ENCODE assay signal across 8 cellular contexts in genomic region chr3:153138267-153139210, GRCh38. TPM values are rescaled to one million over a fixed set of nuclear protein-coding genes. Genes with fewer than 3 reads are reported as not detected.
DNase-seq lines count a peak whose midpoint lies in the region; ATAC-seq, FAIRE-seq and TF ChIP-seq lines count a peak whose summit lies in the region.

No MANE protein-coding gene starts in this region.

- H3K4me3 ChIP-seq in fibroblast of villous mesenchyme (ENCODE audit: low read depth, low read length) (no peak overlapping the region), small intestine (ENCODE audit: low read depth in 1 of 2, low read length in 2 of 2) (no peak overlapping the region), neural progenitor cell (no peak overlapping the region)

- H3F3A ChIP-seq in neural progenitor cell (ENCODE audit: low read depth), result no peaks in the 10 kb centered on the region

- FAIRE-seq in small intestine (lab: Jason Lieb, UNC), result no peak

- H3K4me3 Mint-ChIP-seq in activated CD4-positive, alpha-beta T cell treated with anti-CD3 and anti-CD28 coated beads, Interleukin-2, amount 10 ng/mL, durations not matched to agents 24 days and 14 days, result peak overlapping the region; percentile 25
- H3K4me3 Mint-ChIP-seq in neural progenitor cell, result no peak overlapping the region

- H3K36me3 ChIP-seq in small intestine (ENCODE audit: control insufficient read depth in 2 of 2, insufficient read depth in 2 of 2, low read length in 2 of 2) (no peaks in the 10 kb centered on the region), neural progenitor cell (no peaks in the 10 kb centered on the region)

- no peaks in the 10 kb centered on the region for H3K27me3 ChIP-seq in small intestine (ENCODE audit: control insufficient read depth in 2 of 2, insufficient read depth in 2 of 2, low read length in 2 of 2)
- no peaks in the 10 kb centered on the region for H3K27me3 ChIP-seq in neural progenitor cell

- no peaks in the 10 kb centered on the region for H3K9me3 ChIP-seq in small intestine (ENCODE audit: control insufficient read depth, low read depth)
- H3K9me3 ChIP-seq in neural progenitor cell (ENCODE audit: low read depth), result no peaks in the 10 kb centered on the region

- H3K4me1 Mint-ChIP-seq in activated CD4-positive, alpha-beta T cell treated with anti-CD3 and anti-CD28 coated beads, Interleukin-2, amount 10 ng/mL, durations not matched to agents 24 days and 14 days, result peaks cover 24% of the 10 kb centered on the region
- H3K4me1 Mint-ChIP-seq in neural progenitor cell, result no peaks in the 10 kb centered on the region

- in situ Hi-C loops in Caki2 (cut with HindIII; ENCODE audit: low pct_unique_long_range_greater_than_20kb, low sequenced_read_pairs), result no loop called here

- H3K36me3 Mint-ChIP-seq in activated CD4-positive, alpha-beta T cell treated with anti-CD3 and anti-CD28 coated beads, Interleukin-2, amount 10 ng/mL, durations not matched to agents 24 days and 14 days (ENCODE audit: low read depth), result no peaks in the 10 kb centered on the region
- H3K36me3 Mint-ChIP-seq in neural progenitor cell, result no peaks in the 10 kb centered on the region

- peaks cover 3% of the 10 kb centered on the region for H3K27me3 Mint-ChIP-seq in activated CD4-positive, alpha-beta T cell treated with anti-CD3 and anti-CD28 coated beads, Interleukin-2, amount 10 ng/mL, durations not matched to agents 24 days and 14 days
- H3K27me3 Mint-ChIP-seq in neural progenitor cell (ENCODE audit: insufficient read depth, low read depth), result no peaks in the 10 kb centered on the region

- peak overlapping the region; percentile 76 for H3K27ac Mint-ChIP-seq in activated CD4-positive, alpha-beta T cell treated with anti-CD3 and anti-CD28 coated beads, Interleukin-2, amount 10 ng/mL, durations not matched to agents 24 days and 14 days
- no peak overlapping the region for H3K27ac Mint-ChIP-seq in neural progenitor cell

- H3K9ac ChIP-seq in neural progenitor cell, result no peak overlapping the region

- DNase-seq in Caki2 (ENCODE audit: low read depth), result peak; percentile 95
- peak; percentile 80 for DNase-seq in activated CD4-positive, alpha-beta T cell treated with anti-CD3 and anti-CD28 coated beads, Interleukin-2, amount 10 ng/mL, durations not matched to agents 24 days and 14 days
- peak; percentile 95 for DNase-seq in fibroblast of villous mesenchyme (ENCODE audit: low read depth)
- DNase-seq in small intestine, result peak; percentile 85
- DNase-seq in NCI-H524 treated with DMSO at 0.1 percent for 48 hours (lab: John Stamatoyannopoulos, UW), result no peak
- DNase-seq in neural progenitor cell (ENCODE audit: low spot score), result no peak

- H3K4me2 ChIP-seq in neural progenitor cell, result no peak overlapping the region

- TF ChIP-seq CTCF in fibroblast of villous mesenchyme (IDR thresholded peaks at IDR 0.05; ENCODE audit: insufficient read depth, low read depth, low read length), result no peak
- no peak for TF ChIP-seq CTCF in neural progenitor cell (IDR thresholded peaks at IDR 0.05)

- H3K9me3 Mint-ChIP-seq in activated CD4-positive, alpha-beta T cell treated with anti-CD3 and anti-CD28 coated beads, Interleukin-2, amount 10 ng/mL, durations not matched to agents 24 days and 14 days, result no peaks in the 10 kb centered on the region
- no peaks in the 10 kb centered on the region for H3K9me3 Mint-ChIP-seq in neural progenitor cell

- ATAC-seq in GM19463 (IDR thresholded peaks at IDR 0.05; ENCODE audit: unreplicated experiment), result peak; percentile 87
- ATAC-seq in HG03460 (IDR thresholded peaks at IDR 0.05; ENCODE audit: unreplicated experiment), result peak; percentile 76

- H2AFZ ChIP-seq in neural progenitor cell (replicated peaks), result no peak overlapping the region

- no peaks in the 10 kb centered on the region for H3K79me2 ChIP-seq in neural progenitor cell (ENCODE audit: low read depth)

- H4K20me1 ChIP-seq in neural progenitor cell (ENCODE audit: low read depth), result no peaks in the 10 kb centered on the region

- intact Hi-C loops in activated CD4-positive, alpha-beta T cell treated with anti-CD3 and anti-CD28 coated beads, Interleukin-2, amount 10 ng/mL, durations not matched to agents 24 days and 14 days (cut with micrococcal nuclease), result loop anchor here (1.0 to 10.0 kb wide), 3 partner anchors 23 to 488 kb away; no protein-coding TSS in a partner anchor

- no peaks in the 10 kb centered on the region for H3K4me1 ChIP-seq in small intestine (ENCODE audit: control insufficient read depth in 2 of 2, insufficient read depth in 1 of 2, low read depth in 1 of 2, low read length in 1 of 2)
- no peaks in the 10 kb centered on the region for H3K4me1 ChIP-seq in neural progenitor cell

- 31 to 51% (median 35%) methylated on average over 5 of the region's 5 CpGs for WGBS in small intestine, 3 donors

- H3K27ac ChIP-seq in small intestine (ENCODE audit: low read depth in 1 of 2, low read length in 1 of 2) (peak overlapping the region in 1 of 2 donors; percentile 63), neural progenitor cell (no peak overlapping the region)

RNA-seq across cellular contexts. Expression of gene RAP2B, which starts 23.5 kb away (rescaled TPM):
- 29.6 and 34.4 TPM in 2 replicates for total RNA-seq in Caki2 (2014; rRNA removed; shearing (Covaris generic); ENCODE audit: low replicate concordance)
- total RNA-seq in activated CD4-positive, alpha-beta T cell treated with anti-CD3 and anti-CD28 coated beads, Interleukin-2, amount 10 ng/mL, durations not matched to agents 24 days and 14 days, result 13.4 and 13.5 TPM in 2 replicates
- 11.2 and 14.5 TPM in 2 replicates for total RNA-seq in fibroblast of villous mesenchyme
- polyA plus RNA-seq in small intestine, result 1 to 10 TPM; 2.0 to 3.3 (median 2.2) TPM
- 15.9 and 18.1 TPM in 2 replicates for total RNA-seq in neural progenitor cell (ENCODE audit: low replicate concordance)

Comparison
In these comparisons a context has a peak if more than half of its experiments do, and no peak if none do; other contexts are left out.
1. DNase-seq: peak in Caki2 (single experiment), activated CD4-positive, alpha-beta T cell treated with anti-CD3 and anti-CD28 coated beads, Interleukin-2, amount 10 ng/mL, durations not matched to agents 24 days and 14 days (single experiment), fibroblast of villous mesenchyme (single experiment) and small intestine (single experiment); none in NCI-H524 treated with DMSO at 0.1 percent for 48 hours (single experiment) and neural progenitor cell (single experiment).